8 cellular contexts compared by ENCODE assay signal in the genomic region with DNA sequence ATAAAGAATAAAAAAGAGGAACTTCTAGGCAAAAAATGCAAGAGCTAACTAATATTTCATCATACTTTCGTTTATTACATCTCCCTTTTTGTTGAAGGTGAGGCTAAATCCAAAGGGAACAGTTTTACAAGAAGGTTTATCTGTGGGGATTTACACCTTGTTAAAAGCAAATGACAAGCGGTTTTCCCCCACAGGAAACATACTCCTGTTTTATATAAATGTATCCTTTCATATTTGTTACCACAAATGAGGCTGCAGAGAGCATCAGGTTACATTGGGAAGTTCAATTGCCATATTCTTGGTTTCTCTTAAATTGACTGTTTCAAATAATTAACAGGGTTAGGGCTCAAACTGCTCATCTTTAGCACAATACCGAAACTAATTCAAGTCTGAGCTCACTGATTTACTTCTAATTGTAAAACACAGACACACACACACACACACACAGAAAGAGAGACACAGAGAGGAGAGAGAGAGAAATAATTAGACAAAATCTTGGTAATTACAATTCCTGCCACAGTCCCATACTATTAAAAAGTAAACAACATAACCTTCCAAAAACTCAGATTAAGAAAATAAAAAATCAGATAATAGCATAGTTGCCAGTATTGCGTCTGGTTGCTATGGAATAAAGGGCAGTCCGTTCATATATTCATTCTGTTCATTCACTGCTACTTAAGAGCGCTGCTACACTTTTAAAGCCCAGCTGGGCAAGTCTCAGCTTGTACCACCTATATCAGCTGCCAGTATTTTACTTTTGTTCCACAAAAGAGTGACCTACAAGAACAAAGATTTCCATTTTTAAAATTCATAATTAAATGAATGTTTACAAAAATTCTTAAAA. TPM values are rescaled to one million over a fixed set of nuclear protein-coding genes. Genes with fewer than 3 reads are reported as not detected.
DNase-seq lines count a peak whose midpoint lies in the region; ATAC-seq, FAIRE-seq and TF ChIP-seq lines count a peak whose summit lies in the region.

No MANE protein-coding gene starts in this region.

- no peaks in the 10 kb centered on the region for H3K27me3 ChIP-seq in endothelial cell of umbilical vein (ENCODE audit: control insufficient read depth in 2 of 2, insufficient read depth in 2 of 2, low read length in 2 of 2)

- no peak for DNase-seq in activated CD4-positive, alpha-beta memory T cell treated with anti-CD3 and anti-CD28 coated beads for 36 hours
- DNase-seq in activated CD4-positive, alpha-beta memory T cell treated with anti-CD3 and anti-CD28 coated beads, Interleukin-2, amount 10 ng/mL, durations not matched to agents 7 days and 5 days: no peak
- DNase-seq in NCI-H748 treated with DMSO at 0.1 percent for 48 hours (lab: John Stamatoyannopoulos, UW) (peak; percentile 85), endothelial cell of umbilical vein (ENCODE audit: low read depth, low spot score) (peak; percentile 44), nucleus accumbens (lab: John Stamatoyannopoulos, UW) (no peak)

- peaks cover 2% of the 10 kb centered on the region for H3K36me3 Mint-ChIP-seq in activated CD4-positive, alpha-beta memory T cell treated with anti-CD3 and anti-CD28 coated beads for 36 hours
- peaks cover 8% of the 10 kb centered on the region for H3K36me3 Mint-ChIP-seq in activated CD4-positive, alpha-beta memory T cell treated with anti-CD3 and anti-CD28 coated beads, Interleukin-2, amount 10 ng/mL, durations not matched to agents 7 days and 5 days (ENCODE audit: low read depth)
- H3K36me3 Mint-ChIP-seq in stimulated activated memory B cell treated with anti-CD40 and anti-IgM and Interleukin-4, amounts not matched to agents 10 μg/mL and 1 μg/mL and 100 μg/mL, for 72 hours: peaks cover 9% of the 10 kb centered on the region

- H3K27ac ChIP-seq in endothelial cell of umbilical vein (ENCODE audit: insufficient read depth, low read depth, low read length): no peak overlapping the region

- H3K79me2 ChIP-seq in endothelial cell of umbilical vein (ENCODE audit: control insufficient read depth, insufficient read depth, low read length): no peaks in the 10 kb centered on the region

- H3K9me1 ChIP-seq in endothelial cell of umbilical vein (replicated peaks; ENCODE audit: control insufficient read depth, extremely low read depth, insufficient read depth, low read length): no peaks in the 10 kb centered on the region

- peaks cover 52% of the 10 kb centered on the region for H3K4me1 Mint-ChIP-seq in activated CD4-positive, alpha-beta memory T cell treated with anti-CD3 and anti-CD28 coated beads for 36 hours (ENCODE audit: low read depth)
- peaks cover 21% of the 10 kb centered on the region for H3K4me1 Mint-ChIP-seq in activated CD4-positive, alpha-beta memory T cell treated with anti-CD3 and anti-CD28 coated beads, Interleukin-2, amount 10 ng/mL, durations not matched to agents 7 days and 5 days
- H3K4me1 Mint-ChIP-seq in stimulated activated memory B cell treated with anti-CD40 and anti-IgM and Interleukin-4, amounts not matched to agents 10 μg/mL and 1 μg/mL and 100 μg/mL, for 72 hours: peaks cover 39% of the 10 kb centered on the region

- no peaks in the 10 kb centered on the region for H3K9me3 Mint-ChIP-seq in activated CD4-positive, alpha-beta memory T cell treated with anti-CD3 and anti-CD28 coated beads for 36 hours
- H3K9me3 Mint-ChIP-seq in activated CD4-positive, alpha-beta memory T cell treated with anti-CD3 and anti-CD28 coated beads, Interleukin-2, amount 10 ng/mL, durations not matched to agents 7 days and 5 days: no peaks in the 10 kb centered on the region
- H3K9me3 Mint-ChIP-seq in stimulated activated memory B cell treated with anti-CD40 and anti-IgM and Interleukin-4, amounts not matched to agents 10 μg/mL and 1 μg/mL and 100 μg/mL, for 72 hours: no peaks in the 10 kb centered on the region

- POLR2A ChIA-PET in activated CD4-positive, alpha-beta memory T cell treated with anti-CD3 and anti-CD28 coated beads for 36 hours (lab: Charles Lee): interaction anchor here (2.0 kb wide), 1 partner anchor 18 kb away, joined by 11 read pairs; the partner anchor contains the start of gene RFX3
- POLR2A ChIA-PET in activated CD4-positive, alpha-beta memory T cell treated with anti-CD3 and anti-CD28 coated beads, Interleukin-2, amount 10 ng/mL, durations not matched to agents 7 days and 5 days (lab: Charles Lee): interaction anchor here (2.5 to 2.8 kb wide), 2 partner anchors 15 to 18 kb away, joined by 9 to 21 read pairs; partner anchors contain the start of gene RFX3
- POLR2A ChIA-PET in endothelial cell of umbilical vein (lab: Charles Lee): no interaction called here

- no peak overlapping the region for H3K4me3 ChIP-seq in endothelial cell of umbilical vein (replicated peaks in 1 of 3; ENCODE audit: insufficient read depth in 1 of 3, low read depth in 1 of 3, low read length in 3 of 3)

- H3K27me3 Mint-ChIP-seq in activated CD4-positive, alpha-beta memory T cell treated with anti-CD3 and anti-CD28 coated beads for 36 hours: no peaks in the 10 kb centered on the region
- no peaks in the 10 kb centered on the region for H3K27me3 Mint-ChIP-seq in activated CD4-positive, alpha-beta memory T cell treated with anti-CD3 and anti-CD28 coated beads, Interleukin-2, amount 10 ng/mL, durations not matched to agents 7 days and 5 days
- no peaks in the 10 kb centered on the region for H3K27me3 Mint-ChIP-seq in stimulated activated memory B cell treated with anti-CD40 and anti-IgM and Interleukin-4, amounts not matched to agents 10 μg/mL and 1 μg/mL and 100 μg/mL, for 72 hours

- peak overlapping the region; percentile 60 for H3K27ac Mint-ChIP-seq in activated CD4-positive, alpha-beta memory T cell treated with anti-CD3 and anti-CD28 coated beads for 36 hours
- no peak overlapping the region for H3K27ac Mint-ChIP-seq in activated CD4-positive, alpha-beta memory T cell treated with anti-CD3 and anti-CD28 coated beads, Interleukin-2, amount 10 ng/mL, durations not matched to agents 7 days and 5 days
- peak overlapping the region; percentile 85 for H3K27ac Mint-ChIP-seq in stimulated activated memory B cell treated with anti-CD40 and anti-IgM and Interleukin-4, amounts not matched to agents 10 μg/mL and 1 μg/mL and 100 μg/mL, for 72 hours

- no peak overlapping the region for H3K4me2 ChIP-seq in endothelial cell of umbilical vein (ENCODE audit: insufficient read depth, low read length)

- BruUV-seq in endothelial cell of umbilical vein (replicated peaks; lab: Mats Ljungman, UMichigan): TSS peak; percentile 49

- no peaks in the 10 kb centered on the region for H4K20me1 ChIP-seq in endothelial cell of umbilical vein (replicated peaks; ENCODE audit: control insufficient read depth, extremely low read depth, insufficient read depth, low read length)

- dilution Hi-C loops in endothelial cell of umbilical vein (cut with MboI; ENCODE audit: extremely low pct_ligation_motif_present, low sequenced_read_pairs): no loop called here

- no peak for TF ChIP-seq POLR2A in endothelial cell of umbilical vein (IDR thresholded peaks at IDR 0.05; ENCODE audit: low read depth, low read length)

- peaks cover 6% of the 10 kb centered on the region for H3K4me1 ChIP-seq in endothelial cell of umbilical vein (ENCODE audit: control insufficient read depth, extremely low read depth, insufficient read depth, low read length)

- ATAC-seq in HG03196 (IDR thresholded peaks at IDR 0.05; ENCODE audit: unreplicated experiment) (peak; percentile 46), GM18519 (IDR thresholded peaks at IDR 0.05; ENCODE audit: low FRiP score, unreplicated experiment) (no peak)
- ATAC-seq in stimulated activated memory B cell treated with anti-CD40 and anti-IgM and Interleukin-4, amounts not matched to agents 10 μg/mL and 1 μg/mL and 100 μg/mL, for 72 hours: no peak

- H3K9ac ChIP-seq in endothelial cell of umbilical vein (replicated peaks; ENCODE audit: extremely low read depth, insufficient read depth, low read length): no peak overlapping the region

- no peak for TF ChIP-seq CTCF in endothelial cell of umbilical vein (IDR thresholded peaks at IDR 0.05; ENCODE audit: extremely low read depth in 1 of 2, insufficient read depth in 1 of 2, low read depth in 1 of 2, low read length in 2 of 2)

- H3K9me3 ChIP-seq in endothelial cell of umbilical vein (replicated peaks; ENCODE audit: control insufficient read depth, insufficient read depth, low read length): no peaks in the 10 kb centered on the region

- intact Hi-C loops in activated CD4-positive, alpha-beta memory T cell treated with anti-CD3 and anti-CD28 coated beads for 36 hours (cut with micrococcal nuclease): loop anchor here (1.0 kb wide), 2 partner anchors 16 to 31 kb away; no protein-coding TSS in a partner anchor
- intact Hi-C loops in endothelial cell of umbilical vein (cut with micrococcal nuclease): no loop called here

- FAIRE-seq in endothelial cell of umbilical vein (lab: Jason Lieb, UNC): no peak

- no peaks in the 10 kb centered on the region for H3K36me3 ChIP-seq in endothelial cell of umbilical vein (ENCODE audit: control insufficient read depth in 2 of 2, extremely low read depth in 1 of 2, insufficient read depth in 2 of 2, low read length in 2 of 2)

- peak overlapping the region; percentile 38 for H2AFZ ChIP-seq in endothelial cell of umbilical vein (ENCODE audit: low read depth, low read length)

- CTCF ChIA-PET in activated CD4-positive, alpha-beta memory T cell treated with anti-CD3 and anti-CD28 coated beads for 36 hours (lab: Charles Lee): no interaction called here
- CTCF ChIA-PET in activated CD4-positive, alpha-beta memory T cell treated with anti-CD3 and anti-CD28 coated beads, Interleukin-2, amount 10 ng/mL, durations not matched to agents 7 days and 5 days (lab: Charles Lee): no interaction called here
- CTCF ChIA-PET in endothelial cell of umbilical vein (lab: Charles Lee): interaction anchor here (1.0 to 2.3 kb wide), 5 partner anchors 8 to 268 kb away, joined by 4 to 12 read pairs (median 6); no protein-coding TSS in a partner anchor

- peak overlapping the region; percentile 44 for H3K4me3 Mint-ChIP-seq in activated CD4-positive, alpha-beta memory T cell treated with anti-CD3 and anti-CD28 coated beads for 36 hours
- H3K4me3 Mint-ChIP-seq in activated CD4-positive, alpha-beta memory T cell treated with anti-CD3 and anti-CD28 coated beads, Interleukin-2, amount 10 ng/mL, durations not matched to agents 7 days and 5 days: no peak overlapping the region
- peak overlapping the region; percentile 54 for H3K4me3 Mint-ChIP-seq in stimulated activated memory B cell treated with anti-CD40 and anti-IgM and Interleukin-4, amounts not matched to agents 10 μg/mL and 1 μg/mL and 100 μg/mL, for 72 hours

RNA-seq across cellular contexts. Expression of gene RFX3, which starts 17.0 kb away (rescaled TPM):
- 10 to 100 TPM; 12.2 to 13.4 TPM for total RNA-seq in activated CD4-positive, alpha-beta memory T cell treated with anti-CD3 and anti-CD28 coated beads for 36 hours
- total RNA-seq in activated CD4-positive, alpha-beta memory T cell treated with anti-CD3 and anti-CD28 coated beads, Interleukin-2, amount 10 ng/mL, durations not matched to agents 7 days and 5 days: 10 to 100 TPM; 13.3 to 13.8 TPM
- 10.5 and 13.7 TPM in 2 replicates for total RNA-seq in endothelial cell of umbilical vein
- 3.8 and 4.8 TPM in 2 replicates for polyA plus RNA-seq in endothelial cell of umbilical vein
- 2.7 and 2.9 TPM in 2 replicates for polyA plus RNA-seq in endothelial cell of umbilical vein (2011; cell fraction: cytosol; rRNA removed)
- 13.9 and 16.4 TPM in 2 replicates for polyA plus RNA-seq in endothelial cell of umbilical vein (2011; cell fraction: nucleus; rRNA removed)
- polyA plus RNA-seq in endothelial cell of umbilical vein (2012): 1.7 and 3.1 TPM in 2 replicates
- polyA minus RNA-seq in endothelial cell of umbilical vein: 104 and 125 TPM in 2 replicates
- polyA minus RNA-seq in endothelial cell of umbilical vein (2011; cell fraction: cytosol; rRNA and poly(A)+ RNA removed): 5.8 TPM
- polyA minus RNA-seq in endothelial cell of umbilical vein (2011; cell fraction: nucleus; rRNA and poly(A)+ RNA removed): 111 and 120 TPM in 2 replicates

Comparison
In these comparisons a context has a peak if more than half of its experiments do, and no peak if none do; other contexts are left out.
1. DNase-seq: peak in NCI-H748 treated with DMSO at 0.1 percent for 48 hours (single experiment) and endothelial cell of umbilical vein (single experiment); none in activated CD4-positive, alpha-beta memory T cell treated with anti-CD3 and anti-CD28 coated beads for 36 hours (single experiment), activated CD4-positive, alpha-beta memory T cell treated with anti-CD3 and anti-CD28 coated beads, Interleukin-2, amount 10 ng/mL, durations not matched to agents 7 days and 5 days (single experiment) and nucleus accumbens (0 of 56).